8 cellular contexts compared by ENCODE assay signal in genomic region chr19:9818734-9819589, GRCh38. TPM values are rescaled to one million over a fixed set of nuclear protein-coding genes. Genes with fewer than 3 reads are reported as not detected.
DNase-seq lines count a peak whose midpoint lies in the region; TF ChIP-seq lines count a peak whose summit lies in the region.

TSS of gene FBXL12 (minus strand) at chr19:9819079. CDS start at chr19:9818813, 266 bp downstream.

- DNase-seq in ELF-1 (ENCODE audit: low read depth, low spot score) (peak; percentile 99), H7 (peak; percentile 99), MG63 (peak; percentile 100), SHP77 treated with DMSO at 0.1 percent for 48 hours (lab: John Stamatoyannopoulos, UW) (peak; percentile 99), fibroblast of pulmonary artery (ENCODE audit: low read depth) (peak; percentile 100)
- peak; percentile 100 for DNase-seq in activated effector memory CD4-positive, alpha-beta T cell treated with anti-CD3 and anti-CD28 coated beads, Interleukin-2, amount 50 U/mL, for 16 hours

- H3K36me3 ChIP-seq in H7 (replicated peaks; ENCODE audit: control insufficient read depth, insufficient read depth, low read length): no peaks in the 10 kb centered on the region; the same call in 1 of the 2 replicates
- H3K36me3 ChIP-seq in MG63: peaks cover 40% of the 10 kb centered on the region

- peaks cover 30% of the 10 kb centered on the region for H3K4me1 Mint-ChIP-seq in nephron
- H3K4me1 Mint-ChIP-seq in stimulated activated naive CD8-positive, alpha-beta T cell treated with anti-CD3 and anti-CD28 coated beads, Interleukin-15, Interleukin-2, amounts not matched to agents 100 ng/mL and 50 ng/mL, for 24 hours (ENCODE audit: low read depth): peaks cover 36% of the 10 kb centered on the region

- H3K27me3 ChIP-seq in H7 (ENCODE audit: control insufficient read depth, insufficient read depth, low read length) (no peaks in the 10 kb centered on the region), MG63 (no peaks in the 10 kb centered on the region)

- peaks cover 10% of the 10 kb centered on the region for H3K9me3 Mint-ChIP-seq in nephron
- no peaks in the 10 kb centered on the region for H3K9me3 Mint-ChIP-seq in stimulated activated naive CD8-positive, alpha-beta T cell treated with anti-CD3 and anti-CD28 coated beads, Interleukin-15, Interleukin-2, amounts not matched to agents 100 ng/mL and 50 ng/mL, for 24 hours

- TF ChIP-seq CTCF in fibroblast of pulmonary artery (IDR thresholded peaks at IDR 0.05; ENCODE audit: low read length, missing control alignments) (no peak), nephron (IDR thresholded peaks at IDR 0.05; ENCODE audit: unreplicated experiment in 3 of 3) (no peak)

- H3K4me3 ChIP-seq in H7 (ENCODE audit: insufficient read depth, low read depth, low read length) (peak within 1 kb of the TSS; percentile 96), MG63 (peak within 1 kb of the TSS; percentile 89), fibroblast of pulmonary artery (replicated peaks; ENCODE audit: low read depth, low read length) (peak within 1 kb of the TSS; percentile 97)

- H3K36me3 Mint-ChIP-seq in nephron (ENCODE audit: low read depth): peaks cover 31% of the 10 kb centered on the region
- H3K36me3 Mint-ChIP-seq in stimulated activated naive CD8-positive, alpha-beta T cell treated with anti-CD3 and anti-CD28 coated beads, Interleukin-15, Interleukin-2, amounts not matched to agents 100 ng/mL and 50 ng/mL, for 24 hours (ENCODE audit: low read depth): peaks cover 27% of the 10 kb centered on the region

- H3K27ac Mint-ChIP-seq in nephron: peak within 1 kb of the TSS; percentile 79 to 96 (median 93)
- H3K27ac Mint-ChIP-seq in stimulated activated naive CD8-positive, alpha-beta T cell treated with anti-CD3 and anti-CD28 coated beads, Interleukin-15, Interleukin-2, amounts not matched to agents 100 ng/mL and 50 ng/mL, for 24 hours: peak within 1 kb of the TSS; percentile 90

- H3K27me3 Mint-ChIP-seq in nephron (ENCODE audit: low read depth): no peaks in the 10 kb centered on the region
- H3K27me3 Mint-ChIP-seq in stimulated activated naive CD8-positive, alpha-beta T cell treated with anti-CD3 and anti-CD28 coated beads, Interleukin-15, Interleukin-2, amounts not matched to agents 100 ng/mL and 50 ng/mL, for 24 hours: no peaks in the 10 kb centered on the region

- H3K9me3 ChIP-seq in MG63: peaks cover 19% of the 10 kb centered on the region

- H3K4me3 Mint-ChIP-seq in nephron: peak within 1 kb of the TSS; percentile 95 to 97 (median 95)
- H3K4me3 Mint-ChIP-seq in stimulated activated naive CD8-positive, alpha-beta T cell treated with anti-CD3 and anti-CD28 coated beads, Interleukin-15, Interleukin-2, amounts not matched to agents 100 ng/mL and 50 ng/mL, for 24 hours: peak within 1 kb of the TSS; percentile 88

RNA-seq across cellular contexts. Expression of gene FBXL12, which starts in this region (rescaled TPM):
- 31.2 and 36.4 TPM in 2 replicates for total RNA-seq in H7 (2014; rRNA removed; shearing (Covaris generic))
- total RNA-seq in MG63 (2014; rRNA removed; shearing (Covaris generic); ENCODE audit: low replicate concordance): 23.6 and 41.2 TPM in 2 replicates

Comparison
In these comparisons a context has a peak if more than half of its experiments do, and no peak if none do; other contexts are left out.
1. Peak in every context shown above with its lines: DNase-seq and H3K4me3 ChIP-seq.